In the genomic region with DNA sequence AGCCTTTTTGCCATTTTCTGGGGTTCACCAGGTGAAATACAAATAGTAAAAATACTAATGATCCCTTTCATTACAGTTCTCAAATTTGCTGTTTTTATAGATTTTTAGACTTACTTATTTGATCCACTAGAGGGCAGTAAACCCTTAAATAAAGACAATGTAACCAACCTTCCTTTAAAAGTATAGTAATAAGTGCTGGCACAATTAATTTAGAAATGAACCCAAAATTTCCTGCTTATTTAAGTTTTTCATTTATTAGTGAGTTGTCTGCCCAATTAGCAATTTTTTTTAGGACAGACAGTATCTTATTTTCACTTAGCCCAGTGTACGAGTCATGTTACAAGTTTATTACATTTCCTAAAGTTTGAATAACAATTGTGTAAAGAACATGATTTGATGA, we compare ENCODE assay signal across 8 cellular contexts. TPM values are rescaled to one million over a fixed set of nuclear protein-coding genes. Genes with fewer than 3 reads are reported as not detected.
DNase-seq lines count a peak whose midpoint lies in the region; ATAC-seq and TF ChIP-seq lines count a peak whose summit lies in the region.

No MANE protein-coding gene starts in this region.

- H3K27me3 ChIP-seq in neural cell (ENCODE audit: insufficient read depth, low read depth, low read length), result no peaks in the 10 kb centered on the region

- H3K4me2 ChIP-seq in neural cell (ENCODE audit: low read length), result no peak overlapping the region

- TF ChIP-seq RAD21 in neural cell (conservative IDR thresholded peaks at IDR 0.05), result peak; percentile 83

- no peaks in the 10 kb centered on the region for H4K20me1 ChIP-seq in neural cell (ENCODE audit: insufficient read depth)

- H3K4me1 Mint-ChIP-seq in activated naive CD8-positive, alpha-beta T cell (ENCODE audit: low read depth), result peaks cover 53% of the 10 kb centered on the region
- peaks cover 52% of the 10 kb centered on the region for H3K4me1 Mint-ChIP-seq in activated naive CD8-positive, alpha-beta T cell treated with anti-CD3 and anti-CD28 coated beads for 36 hours

- TF ChIP-seq CTCF in neural cell (IDR thresholded peaks at IDR 0.05; ENCODE audit: poor library complexity, severe bottlenecking), result peak; percentile 75

- H3K79me2 ChIP-seq in neural cell (replicated peaks; ENCODE audit: insufficient read depth, low read length), result peaks cover 10% of the 10 kb centered on the region

- no peaks in the 10 kb centered on the region for H3K36me3 ChIP-seq in neural cell (ENCODE audit: insufficient read depth, low read length)

- H2AFZ ChIP-seq in neural cell (ENCODE audit: low read depth, low read length), result no peak overlapping the region

- H3F3A ChIP-seq in neural cell (ENCODE audit: insufficient read depth, low read length, poor library complexity, severe bottlenecking), result no peaks in the 10 kb centered on the region

- no peaks in the 10 kb centered on the region for H3K27me3 Mint-ChIP-seq in activated naive CD8-positive, alpha-beta T cell
- H3K27me3 Mint-ChIP-seq in activated naive CD8-positive, alpha-beta T cell treated with anti-CD3 and anti-CD28 coated beads for 36 hours, result no peaks in the 10 kb centered on the region

- no peak for DNase-seq in activated naive CD8-positive, alpha-beta T cell treated with anti-CD3 and anti-CD28 coated beads for 36 hours
- DNase-seq in NCI-H345 (lab: John Stamatoyannopoulos, UW), result peak; percentile 14
- peak; percentile 47 for DNase-seq in cerebellar cortex (ENCODE audit: low spot score)
- DNase-seq in activated naive CD4-positive, alpha-beta T cell (lab: John Stamatoyannopoulos, UW), result no peak
- DNase-seq in stimulated activated naive CD4-positive, alpha-beta T cell treated with Interleukin-2 at 50 U/mL for 16 hours (lab: John Stamatoyannopoulos, UW), result no peak

- H3K27ac ChIP-seq in neural cell (ENCODE audit: low read length), result no peak overlapping the region

- H3K4me3 Mint-ChIP-seq in activated naive CD8-positive, alpha-beta T cell, result peak overlapping the region; percentile 51
- H3K4me3 Mint-ChIP-seq in activated naive CD8-positive, alpha-beta T cell treated with anti-CD3 and anti-CD28 coated beads for 36 hours, result no peak overlapping the region

- H3K9me3 Mint-ChIP-seq in activated naive CD8-positive, alpha-beta T cell (ENCODE audit: low read depth), result no peaks in the 10 kb centered on the region
- no peaks in the 10 kb centered on the region for H3K9me3 Mint-ChIP-seq in activated naive CD8-positive, alpha-beta T cell treated with anti-CD3 and anti-CD28 coated beads for 36 hours

- peak overlapping the region; percentile 16 for H3K27ac Mint-ChIP-seq in activated naive CD8-positive, alpha-beta T cell
- no peak overlapping the region for H3K27ac Mint-ChIP-seq in activated naive CD8-positive, alpha-beta T cell treated with anti-CD3 and anti-CD28 coated beads for 36 hours

- TF ChIP-seq EP300 in neural cell (conservative IDR thresholded peaks at IDR 0.05; ENCODE audit: poor library complexity, severe bottlenecking), result no peak

- H3K9me2 ChIP-seq in neural cell (ENCODE audit: insufficient read depth, low read length), result no peaks in the 10 kb centered on the region

- no peaks in the 10 kb centered on the region for H3K36me3 Mint-ChIP-seq in activated naive CD8-positive, alpha-beta T cell
- peaks cover 35% of the 10 kb centered on the region for H3K36me3 Mint-ChIP-seq in activated naive CD8-positive, alpha-beta T cell treated with anti-CD3 and anti-CD28 coated beads for 36 hours

- H3K9ac ChIP-seq in neural cell (ENCODE audit: low read length), result no peak overlapping the region

- H3K9me3 ChIP-seq in neural cell (ENCODE audit: low read length), result no peaks in the 10 kb centered on the region

- no peak overlapping the region for H3K4me3 ChIP-seq in neural cell (ENCODE audit: low read length)

- no peak for ATAC-seq in GM18907 (IDR thresholded peaks at IDR 0.05; ENCODE audit: unreplicated experiment)

TF ChIP-seq in neural cell, 6 proteins besides CTCF, POLR2A, EP300 and RAD21:
- peak; percentile 80 for TF ChIP-seq SMC3 (conservative IDR thresholded peaks at IDR 0.05; ENCODE audit: poor library complexity)
- no peak for TF ChIP-seq TAF1 (IDR thresholded peaks at IDR 0.05; ENCODE audit: low read depth)
- no peak for TF ChIP-seq MXI1 (conservative IDR thresholded peaks at IDR 0.05; ENCODE audit: poor library complexity, severe bottlenecking)
- no peak for TF ChIP-seq REST (IDR thresholded peaks at IDR 0.05; ENCODE audit: borderline replicate concordance)
- TF ChIP-seq EZH2 (IDR thresholded peaks at IDR 0.05; ENCODE audit: borderline replicate concordance, insufficient read depth, low read length, poor library complexity, severe bottlenecking), result no peak
- TF ChIP-seq POLR2AphosphoS5 (IDR thresholded peaks at IDR 0.05), result no peak

RNA-seq across cellular contexts. Expression of gene DDIAS, which starts 4.7 kb away (rescaled TPM):
- 10 to 100 TPM; 28.8 to 31.8 TPM for total RNA-seq in activated naive CD8-positive, alpha-beta T cell treated with anti-CD3 and anti-CD28 coated beads for 36 hours
- 0.26 and 2.3 TPM in 2 replicates for polyA plus RNA-seq in neural cell
- polyA minus RNA-seq in neural cell, result 1.3 and 2.2 TPM in 2 replicates

RNA-seq across cellular contexts. Expression of gene PRCP, which starts 6.0 kb away (rescaled TPM):
- 10 to 100 TPM; 30.3 to 30.8 TPM for total RNA-seq in activated naive CD8-positive, alpha-beta T cell treated with anti-CD3 and anti-CD28 coated beads for 36 hours
- polyA plus RNA-seq in neural cell, result 6.1 and 13.3 TPM in 2 replicates
- polyA minus RNA-seq in neural cell, result 9.4 and 9.5 TPM in 2 replicates

Comparison
In these comparisons a context has a peak if more than half of its experiments do, and no peak if none do; other contexts are left out.
1. DNase-seq: peak in NCI-H345 (single experiment) and cerebellar cortex (single experiment); none in activated naive CD8-positive, alpha-beta T cell treated with anti-CD3 and anti-CD28 coated beads for 36 hours (single experiment), activated naive CD4-positive, alpha-beta T cell (0 of 4) and stimulated activated naive CD4-positive, alpha-beta T cell treated with Interleukin-2 at 50 U/mL for 16 hours (single experiment).